ENCODE assay signal across 23 cellular contexts in the genomic region with DNA sequence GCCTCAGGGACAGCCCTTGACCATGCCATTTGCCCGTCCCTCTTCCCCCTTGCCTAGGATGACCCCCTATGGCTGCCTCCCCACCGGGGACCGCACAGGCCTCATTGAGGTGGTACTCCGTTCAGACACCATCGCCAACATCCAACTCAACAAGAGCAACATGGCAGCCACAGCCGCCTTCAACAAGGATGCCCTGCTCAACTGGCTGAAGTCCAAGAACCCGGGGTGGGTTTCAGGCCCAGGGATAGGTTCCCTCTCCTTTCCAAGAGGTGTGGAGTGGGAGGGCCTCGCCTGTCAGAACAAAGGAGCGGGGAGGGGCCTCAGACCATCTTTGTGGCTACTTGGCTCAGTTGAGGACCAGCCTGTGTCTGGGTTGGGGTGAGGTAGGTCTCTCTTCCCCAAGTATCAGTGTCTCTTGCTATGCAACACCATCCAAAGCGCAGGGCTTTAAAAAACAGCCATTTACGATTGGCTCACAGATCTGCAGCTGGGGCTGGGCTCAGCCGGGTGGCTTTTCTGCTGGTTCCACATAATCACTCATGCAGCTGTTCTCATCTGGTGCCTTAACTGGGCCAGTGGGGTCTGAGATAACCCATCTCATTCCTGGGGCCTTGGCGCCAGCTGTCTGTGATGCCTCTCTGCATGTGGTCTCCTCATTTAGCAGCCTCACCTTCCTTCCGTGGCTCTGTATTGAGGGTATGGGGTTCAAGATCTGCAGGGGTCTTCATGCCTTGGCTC.
DNase-seq lines count a peak whose midpoint lies in the region; ATAC-seq and TF ChIP-seq lines count a peak whose summit lies in the region.
"Had no signal": no experiment of that assay in that cellular context is flagged by ENCODE, and none has a peak within 500 bp of the region (broad histone marks: within the 10 kb centered on the region; RNA-seq: fewer than 3 reads in every experiment).

No MANE protein-coding gene starts in this region.

- H3K36me3 ChIP-seq in HEK293 (ENCODE audit: control insufficient read depth in 2 of 2, insufficient read depth in 1 of 2, low read length in 2 of 2) (peaks cover 0 to 52% of the 10 kb centered on the region in 2 experiments; a peak in 2 of 3 replicates), aorta (ENCODE audit: control insufficient read depth in 1 of 2, insufficient read depth in 2 of 2, low read length in 1 of 2) (peaks cover 0 to 3% of the 10 kb centered on the region in 2 donors)
- H3K36me3 ChIP-seq: BE2C had no signal

- H3K36me3 Mint-ChIP-seq in activated CD8-positive, alpha-beta memory T cell treated with anti-CD3 and anti-CD28 coated beads, Interleukin-2, amount 10 ng/mL, durations not matched to agents 7 days and 5 days, result peaks cover 78% of the 10 kb centered on the region
- peaks cover 63% of the 10 kb centered on the region for H3K36me3 Mint-ChIP-seq in activated naive CD8-positive, alpha-beta T cell treated with anti-CD3 and anti-CD28 coated beads, Interleukin-2, amount 50 U/mL, for 24 hours (ENCODE audit: low read depth)
- H3K36me3 Mint-ChIP-seq in progenitor cell of endocrine pancreas (ENCODE audit: insufficient read depth) (peaks cover 17% of the 10 kb centered on the region), Calu3 (ENCODE audit: insufficient read depth, unreplicated experiment) (peaks cover under 1% of the 10 kb centered on the region)

- H3K4me1 ChIP-seq in HEK293 (ENCODE audit: control insufficient read depth, insufficient read depth, low read length) (no peaks in the 10 kb centered on the region), aorta (ENCODE audit: control insufficient read depth in 1 of 2, insufficient read depth in 2 of 2, low read length in 2 of 2) (no peaks in the 10 kb centered on the region)
- H3K4me1 ChIP-seq: BE2C had no signal

- BruUV-seq in Calu3 (replicated peaks; lab: Mats Ljungman, UMichigan), result no TSS peak

- H3K4me3 ChIP-seq in HEK293 (ENCODE audit: low read depth, low read length) (no peak overlapping the region), aorta (ENCODE audit: low read length in 2 of 2) (no peak overlapping the region)
- H3K4me3 ChIP-seq: lung, mucosa of descending colon had no signal

- no peaks in the 10 kb centered on the region for H3K27me3 ChIP-seq in aorta (ENCODE audit: control insufficient read depth in 1 of 2, insufficient read depth in 2 of 2, low read length in 1 of 2)
- H3K27me3 ChIP-seq: BE2C had no signal

- TF ChIP-seq CTCF in HEK293 (tag by site-specific recombination; IDR thresholded peaks at IDR 0.05) (no peak), progenitor cell of endocrine pancreas (IDR thresholded peaks at IDR 0.05; ENCODE audit: unreplicated experiment) (no peak), Calu3 (IDR thresholded peaks at IDR 0.05; ENCODE audit: unreplicated experiment) (no peak)

- no peak overlapping the region for H3K4me3 Mint-ChIP-seq in activated CD8-positive, alpha-beta memory T cell treated with anti-CD3 and anti-CD28 coated beads, Interleukin-2, amount 10 ng/mL, durations not matched to agents 7 days and 5 days
- no peak overlapping the region for H3K4me3 Mint-ChIP-seq in activated naive CD8-positive, alpha-beta T cell treated with anti-CD3 and anti-CD28 coated beads, Interleukin-2, amount 50 U/mL, for 24 hours
- H3K4me3 Mint-ChIP-seq in progenitor cell of endocrine pancreas (ENCODE audit: low read depth) (no peak overlapping the region), Calu3 (ENCODE audit: low read depth, unreplicated experiment) (no peak overlapping the region)
- H3K4me3 Mint-ChIP-seq: activated CD4-positive, alpha-beta T cell treated with anti-CD3 and anti-CD28 coated beads for 36 hours had no signal

- ATAC-seq in activated CD8-positive, alpha-beta memory T cell treated with anti-CD3 and anti-CD28 coated beads, Interleukin-2, amount 10 ng/mL, durations not matched to agents 7 days and 5 days, result no peak
- ATAC-seq in activated naive CD8-positive, alpha-beta T cell treated with anti-CD3 and anti-CD28 coated beads, Interleukin-2, amount 50 U/mL, for 24 hours, result no peak
- ATAC-seq in aorta (ENCODE audit: low FRiP score) (no peak), GM21381 (IDR thresholded peaks at IDR 0.05; ENCODE audit: unreplicated experiment) (no peak)
- ATAC-seq: activated CD4-positive, alpha-beta T cell treated with anti-CD3 and anti-CD28 coated beads for 36 hours; mucosa of descending colon; Panc1 had no signal

- no peak overlapping the region for H3K27ac ChIP-seq in HEK293 (ENCODE audit: extremely low read depth, low read depth, low read length)
- H3K27ac ChIP-seq in aorta (ENCODE audit: low read depth in 1 of 2, low read length in 2 of 2), result no peak overlapping the region

- H3K27me3 Mint-ChIP-seq in activated CD8-positive, alpha-beta memory T cell treated with anti-CD3 and anti-CD28 coated beads, Interleukin-2, amount 10 ng/mL, durations not matched to agents 7 days and 5 days, result no peaks in the 10 kb centered on the region
- H3K27me3 Mint-ChIP-seq in activated naive CD8-positive, alpha-beta T cell treated with anti-CD3 and anti-CD28 coated beads, Interleukin-2, amount 50 U/mL, for 24 hours, result no peaks in the 10 kb centered on the region
- H3K27me3 Mint-ChIP-seq in progenitor cell of endocrine pancreas (no peaks in the 10 kb centered on the region), Calu3 (ENCODE audit: unreplicated experiment) (no peaks in the 10 kb centered on the region)
- H3K27me3 Mint-ChIP-seq: activated CD4-positive, alpha-beta T cell treated with anti-CD3 and anti-CD28 coated beads for 36 hours had no signal

- intact Hi-C loops in Calu3 (cut with micrococcal nuclease; ENCODE audit: unreplicated experiment), result loop anchor here (10.0 kb wide), 1 partner anchor 142 kb away; no protein-coding TSS in a partner anchor
- intact Hi-C loops in aorta (cut with DNase I), result loop anchor here (2.0 to 10.0 kb wide), 2 partner anchors 142 to 144 kb away; no protein-coding TSS in a partner anchor

- POLR2A ChIA-PET in HEK293 (lab: Yijun Ruan, JAX), result no interaction called here

- no peak for DNase-seq in activated CD8-positive, alpha-beta memory T cell treated with anti-CD3 and anti-CD28 coated beads, Interleukin-2, amount 10 ng/mL, durations not matched to agents 7 days and 5 days
- no peak for DNase-seq in activated CD8-positive, alpha-beta memory T cell treated with anti-CD3 and anti-CD28 coated beads for 24 hours
- DNase-seq in activated naive CD8-positive, alpha-beta T cell treated with anti-CD3 and anti-CD28 coated beads, Interleukin-2, amount 50 U/mL, for 24 hours, result no peak
- DNase-seq in progenitor cell of endocrine pancreas (ENCODE audit: low spot score, unreplicated experiment) (no peak), Calu3 (no peak), aorta (no peak)
- DNase-seq: activated CD4-positive, alpha-beta T cell treated with anti-CD3 and anti-CD28 coated beads for 36 hours; activated CD8-positive, alpha-beta memory T cell treated with anti-CD3 and anti-CD28 coated beads, Interleukin-2, amount 50 U/mL, for 48 hours; activated effector memory CD4-positive, alpha-beta T cell treated with anti-CD3 and anti-CD28 coated beads, Interleukin-2, amount 50 U/mL, for 16 hours; BE2C; EL; glutamatergic neuron; HCEC 1CT; mucosa of descending colon; NCI-H1092; NCI-H187; NCI-H526; SIG-M5; SW 1271 had no signal

- CTCF ChIA-PET in activated CD8-positive, alpha-beta memory T cell treated with anti-CD3 and anti-CD28 coated beads, Interleukin-2, amount 10 ng/mL, durations not matched to agents 7 days and 5 days (lab: Charles Lee), result interaction anchor here (8.2 kb wide), 1 partner anchor 95 kb away, joined by 85 read pairs; no protein-coding TSS in a partner anchor
- CTCF ChIA-PET in HEK293 (lab: Yijun Ruan, JAX), result interaction anchor here (0.6 to 0.8 kb wide), 2 partner anchors 140 to 503 kb away, joined by 3 to 4 read pairs; no protein-coding TSS in a partner anchor
- CTCF ChIA-PET in Calu3 (lab: Charles Lee), result interaction anchor here (0.6 kb wide), 1 partner anchor 107 kb away, joined by 4 read pairs; no protein-coding TSS in a partner anchor

- 97 to 98% methylated on average over 14 of the region's 14 CpGs for WGBS in aorta, 2 donors

- H3K9me3 Mint-ChIP-seq in activated CD8-positive, alpha-beta memory T cell treated with anti-CD3 and anti-CD28 coated beads, Interleukin-2, amount 10 ng/mL, durations not matched to agents 7 days and 5 days (ENCODE audit: low read depth), result no peaks in the 10 kb centered on the region
- no peaks in the 10 kb centered on the region for H3K9me3 Mint-ChIP-seq in activated naive CD8-positive, alpha-beta T cell treated with anti-CD3 and anti-CD28 coated beads, Interleukin-2, amount 50 U/mL, for 24 hours
- no peaks in the 10 kb centered on the region for H3K9me3 Mint-ChIP-seq in progenitor cell of endocrine pancreas (ENCODE audit: low read depth)
- no peaks in the 10 kb centered on the region for H3K9me3 Mint-ChIP-seq in Calu3 (ENCODE audit: low read depth, unreplicated experiment)

- H3K4me1 Mint-ChIP-seq in activated CD8-positive, alpha-beta memory T cell treated with anti-CD3 and anti-CD28 coated beads, Interleukin-2, amount 10 ng/mL, durations not matched to agents 7 days and 5 days, result peaks cover 70% of the 10 kb centered on the region
- H3K4me1 Mint-ChIP-seq in activated naive CD8-positive, alpha-beta T cell treated with anti-CD3 and anti-CD28 coated beads, Interleukin-2, amount 50 U/mL, for 24 hours, result peaks cover 58% of the 10 kb centered on the region
- H3K4me1 Mint-ChIP-seq in progenitor cell of endocrine pancreas (ENCODE audit: low read depth) (no peaks in the 10 kb centered on the region), Calu3 (ENCODE audit: low read depth, unreplicated experiment) (no peaks in the 10 kb centered on the region)

- H3K9me3 ChIP-seq in HEK293 (ENCODE audit: control insufficient read depth, insufficient read depth, low read depth, low read length), result no peaks in the 10 kb centered on the region
- H3K9me3 ChIP-seq in aorta (ENCODE audit: control insufficient read depth, low read length), result no peaks in the 10 kb centered on the region
- H3K9me3 ChIP-seq: BE2C had no signal

- H3K27ac Mint-ChIP-seq in activated CD8-positive, alpha-beta memory T cell treated with anti-CD3 and anti-CD28 coated beads, Interleukin-2, amount 10 ng/mL, durations not matched to agents 7 days and 5 days, result peak overlapping the region; percentile 40
- H3K27ac Mint-ChIP-seq in activated naive CD8-positive, alpha-beta T cell treated with anti-CD3 and anti-CD28 coated beads, Interleukin-2, amount 50 U/mL, for 24 hours, result peak overlapping the region; percentile 52
- H3K27ac Mint-ChIP-seq in progenitor cell of endocrine pancreas, result peak overlapping the region; percentile 76
- H3K27ac Mint-ChIP-seq in Calu3 (ENCODE audit: unreplicated experiment), result no peak overlapping the region
- H3K27ac Mint-ChIP-seq: activated CD4-positive, alpha-beta T cell treated with anti-CD3 and anti-CD28 coated beads for 36 hours had no signal

TF ChIP-seq in HEK293, 187 proteins besides CTCF, POLR2A, EP300 and RAD21 (continues in another document):
- peak; percentile 62 for TF ChIP-seq SETDB1 (IDR thresholded peaks at IDR 0.05; ENCODE audit: insufficient read length, low read length)
- peak; percentile 91; the same call in 1 of the 2 replicates for TF ChIP-seq TRIM28 (IDR thresholded peaks at IDR 0.05; ENCODE audit: borderline replicate concordance, low read length)
